ENCODE assay signal across 10 cellular contexts in the genomic region with DNA sequence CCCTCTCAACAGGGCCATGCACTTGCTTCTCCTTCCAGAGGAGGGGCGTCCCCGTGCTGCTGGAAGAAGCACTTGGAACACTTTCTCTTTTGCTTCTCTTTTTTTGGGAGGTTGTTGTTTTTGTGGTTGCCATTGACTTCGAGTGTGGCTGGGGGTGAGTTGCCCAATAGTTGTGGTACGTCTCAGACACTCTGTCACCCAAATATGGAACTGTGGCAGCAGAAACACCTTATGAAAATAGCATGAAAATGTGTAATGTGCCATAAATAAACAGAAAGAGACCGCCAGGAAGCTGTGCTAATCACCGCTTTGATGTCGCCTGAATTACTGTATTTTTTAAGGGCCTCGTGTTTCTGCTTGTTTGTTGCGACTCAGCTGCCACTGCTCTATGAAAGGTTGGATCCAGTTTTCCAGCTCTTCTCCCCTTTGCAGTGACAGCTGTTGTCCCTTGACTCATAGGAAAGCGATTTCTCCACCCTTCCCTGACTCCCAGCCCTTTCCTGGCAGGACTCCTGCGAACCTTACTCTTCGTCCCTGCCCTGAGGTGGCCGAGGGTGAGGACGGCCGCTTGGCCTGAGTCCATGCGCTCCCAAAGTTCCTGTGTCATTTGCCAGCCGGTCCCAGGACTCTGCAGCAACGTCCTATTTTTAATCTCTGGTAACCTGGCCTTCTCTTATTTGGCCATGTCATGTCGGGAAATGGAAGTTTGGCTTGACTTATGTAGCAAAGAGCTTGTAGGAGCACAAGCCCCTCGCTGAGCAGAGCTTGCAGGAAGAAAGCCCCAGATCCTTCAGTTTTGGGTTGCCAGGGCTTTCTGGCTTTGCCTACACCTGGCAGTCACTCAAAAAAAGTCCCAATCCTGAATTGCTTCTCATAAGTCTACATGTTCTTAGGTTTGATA.
A peak's percentile ranks its signal among the peaks of the same experiment; 100 is the strongest.
DNase-seq lines count a peak whose midpoint lies in the region; ATAC-seq, FAIRE-seq and TF ChIP-seq lines count a peak whose summit lies in the region.
"Had no signal": no experiment of that assay in that cellular context is flagged by ENCODE, and none has a peak within 500 bp of the region (broad histone marks: within the 10 kb centered on the region; RNA-seq: fewer than 3 reads in every experiment).

No MANE protein-coding gene starts in this region.

- no peaks in the 10 kb centered on the region for H3K36me3 ChIP-seq in ascending aorta
- no peaks in the 10 kb centered on the region for H3K36me3 ChIP-seq in kidney (ENCODE audit: control insufficient read depth in 1 of 2, insufficient read depth in 2 of 2, low read length in 2 of 2)
- no peaks in the 10 kb centered on the region for H3K36me3 ChIP-seq in thoracic aorta

- H3K4me1 Mint-ChIP-seq in stimulated activated naive CD8-positive, alpha-beta T cell treated with anti-CD3 and anti-CD28 coated beads, Interleukin-15, amount 100 ng/mL, for 72 hours: peaks cover 6% of the 10 kb centered on the region
- H3K4me1 Mint-ChIP-seq in Calu3 (ENCODE audit: low read depth, unreplicated experiment): no peaks in the 10 kb centered on the region

- peaks cover 0 to 7% of the 10 kb centered on the region in 2 donors for H3K9me3 Mint-ChIP-seq in stimulated activated naive CD8-positive, alpha-beta T cell treated with anti-CD3 and anti-CD28 coated beads, Interleukin-15, amount 100 ng/mL, for 72 hours
- peaks cover 7% of the 10 kb centered on the region for H3K9me3 Mint-ChIP-seq in Calu3 (ENCODE audit: low read depth, unreplicated experiment)

- BruUV-seq in Calu3 (replicated peaks; lab: Mats Ljungman, UMichigan): no TSS peak

- H3K4me1 ChIP-seq in ascending aorta: peaks cover 0 to 2% of the 10 kb centered on the region in 2 donors
- H3K4me1 ChIP-seq in kidney (ENCODE audit: control insufficient read depth in 1 of 2, insufficient read depth in 1 of 2, low read depth in 1 of 2, low read length in 2 of 2): no peaks in the 10 kb centered on the region
- H3K4me1 ChIP-seq in thoracic aorta (ENCODE audit: control insufficient read depth in 1 of 2, low read depth in 2 of 2): peaks cover 0 to 9% of the 10 kb centered on the region in 2 donors

- intact Hi-C loops in ascending aorta (cut with DNase I): no loop called here
- intact Hi-C loops in kidney (cut with DNase I): no loop called here
- intact Hi-C loops in Calu3 (cut with micrococcal nuclease; ENCODE audit: unreplicated experiment): loop anchor here (10.0 kb wide), 1 partner anchor 684 kb away; no protein-coding TSS in a partner anchor

- peaks cover 63% of the 10 kb centered on the region for H3K27me3 Mint-ChIP-seq in stimulated activated naive CD8-positive, alpha-beta T cell treated with anti-CD3 and anti-CD28 coated beads, Interleukin-15, amount 100 ng/mL, for 72 hours
- H3K27me3 Mint-ChIP-seq in Calu3 (ENCODE audit: unreplicated experiment): no peaks in the 10 kb centered on the region

- H3K4me3 ChIP-seq in ascending aorta (peak overlapping the region; percentile 17 to 26), kidney (ENCODE audit: low read length in 2 of 2) (no peak overlapping the region), thoracic aorta (peak overlapping the region; percentile 54)

- peak overlapping the region in 1 of 2 donors; percentile 76 for H3K27ac Mint-ChIP-seq in stimulated activated naive CD8-positive, alpha-beta T cell treated with anti-CD3 and anti-CD28 coated beads, Interleukin-15, amount 100 ng/mL, for 72 hours
- H3K27ac Mint-ChIP-seq in Calu3 (ENCODE audit: unreplicated experiment): no peak overlapping the region

- FAIRE-seq in kidney (lab: Jason Lieb, UNC) (no peak), GM12892 (lab: Jason Lieb, UNC) (no peak)
- FAIRE-seq: GM19239 had no signal

- no peak for TF ChIP-seq CTCF in ascending aorta (IDR thresholded peaks at IDR 0.05)
- TF ChIP-seq CTCF in kidney (IDR thresholded peaks at IDR 0.05; ENCODE audit: borderline replicate concordance, extremely low read depth, insufficient read depth): no peak
- TF ChIP-seq CTCF in thoracic aorta (IDR thresholded peaks at IDR 0.05): no peak
- TF ChIP-seq CTCF in Calu3 (IDR thresholded peaks at IDR 0.05; ENCODE audit: unreplicated experiment): no peak

- H3K27ac ChIP-seq in ascending aorta (peak overlapping the region in 1 of 2 donors; percentile 57), kidney (ENCODE audit: low read depth in 2 of 2, low read length in 2 of 2) (no peak overlapping the region), thoracic aorta (peak overlapping the region; percentile 22 to 33)

- H3K36me3 Mint-ChIP-seq in Calu3 (ENCODE audit: insufficient read depth, unreplicated experiment): no peaks in the 10 kb centered on the region

- CTCF ChIA-PET in Calu3 (lab: Charles Lee): no interaction called here

- no peak overlapping the region for H3K4me3 Mint-ChIP-seq in stimulated activated naive CD8-positive, alpha-beta T cell treated with anti-CD3 and anti-CD28 coated beads, Interleukin-15, amount 100 ng/mL, for 72 hours
- no peak overlapping the region for H3K4me3 Mint-ChIP-seq in Calu3 (ENCODE audit: low read depth, unreplicated experiment)

- ATAC-seq in thoracic aorta (ENCODE audit: insufficient number of reproducible peaks, low FRiP score, low read depth): peak; percentile 66
- no peak for ATAC-seq in stimulated activated naive CD8-positive, alpha-beta T cell treated with anti-CD3 and anti-CD28 coated beads, Interleukin-15, amount 100 ng/mL, for 72 hours

- H3K9ac ChIP-seq in kidney (ENCODE audit: low read length in 2 of 2): no peak overlapping the region

- H3K9me3 ChIP-seq in ascending aorta: no peaks in the 10 kb centered on the region
- H3K9me3 ChIP-seq in kidney (ENCODE audit: control insufficient read depth in 1 of 2, low read length in 2 of 2): no peaks in the 10 kb centered on the region
- H3K9me3 ChIP-seq in thoracic aorta: no peaks in the 10 kb centered on the region

- TF ChIP-seq POLR2A in GM12892 (IDR thresholded peaks at IDR 0.05; ENCODE audit: low read depth, low read length): no peak

- H3K27me3 ChIP-seq in ascending aorta (no peaks in the 10 kb centered on the region), thoracic aorta (replicated peaks; ENCODE audit: insufficient read depth) (no peaks in the 10 kb centered on the region)

- DNase-seq in HT-29 (ENCODE audit: low spot score) (peak; percentile 77), ascending aorta (ENCODE audit: low spot score in 2 of 2) (peak in 1 of 2 donors; percentile 73), kidney (peak; percentile 84), thoracic aorta (ENCODE audit: low spot score) (no peak), iPS-NIHi11 (ENCODE audit: low spot score) (no peak), GM12892 (ENCODE audit: insufficient read length) (no peak), Calu3 (no peak)
- DNase-seq in stimulated activated naive CD8-positive, alpha-beta T cell treated with anti-CD3 and anti-CD28 coated beads, Interleukin-15, amount 100 ng/mL, for 72 hours: no peak
- DNase-seq: NCI-H1436 treated with DMSO at 0.1 percent for 48 hours had no signal

Comparison
In these comparisons a context has a peak if more than half of its experiments do, and no peak if none do; other contexts are left out.
1. DNase-seq: peak in HT-29 (single experiment) and kidney (single experiment); none in thoracic aorta (single experiment), stimulated activated naive CD8-positive, alpha-beta T cell treated with anti-CD3 and anti-CD28 coated beads, Interleukin-15, amount 100 ng/mL, for 72 hours (0 of 2), iPS-NIHi11 (single experiment), GM12892 (single experiment) and Calu3 (single experiment).
2. H3K27ac ChIP-seq: peak in thoracic aorta (2 of 2); none in kidney (0 of 2).
3. H3K4me3 ChIP-seq: peak in ascending aorta (2 of 2) and thoracic aorta (single experiment); none in kidney (0 of 2).